Comparison of ENCODE assay signal across 13 cellular contexts in the genomic region with DNA sequence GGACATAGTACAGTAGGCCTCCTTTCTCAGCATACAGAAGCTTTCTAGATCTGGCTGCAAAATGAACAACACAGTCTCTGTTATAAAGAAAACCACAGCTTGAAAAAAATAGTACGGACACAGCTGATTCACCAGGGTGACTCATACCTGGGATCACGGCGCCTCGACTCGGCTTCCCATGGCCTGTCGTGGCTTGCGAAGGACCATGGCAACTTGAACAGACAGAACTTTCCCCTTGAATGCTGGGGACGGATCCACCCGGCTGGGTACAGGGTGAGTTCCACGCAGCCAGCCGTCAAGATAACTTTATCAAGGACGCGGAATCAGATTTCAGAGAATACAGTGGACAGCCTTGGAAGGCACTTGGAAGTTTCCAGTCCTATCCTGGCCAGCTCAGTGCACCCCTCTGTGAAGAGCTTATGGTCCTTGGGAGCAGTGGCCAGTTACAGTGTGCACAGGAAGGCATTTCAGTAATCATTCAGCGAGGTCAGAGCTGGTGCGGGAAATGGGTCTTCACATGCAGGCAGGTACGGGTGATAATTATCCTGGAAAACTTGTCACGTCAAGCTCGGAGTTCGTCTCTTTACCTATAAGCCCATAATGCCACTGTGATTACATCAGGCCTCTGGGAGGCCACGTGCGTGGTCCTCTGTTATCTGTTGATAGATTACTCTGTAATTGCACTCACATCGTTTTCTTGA. TPM values are rescaled to one million over a fixed set of nuclear protein-coding genes. Genes with fewer than 3 reads are reported as not detected.
DNase-seq lines count a peak whose midpoint lies in the region; ATAC-seq and TF ChIP-seq lines count a peak whose summit lies in the region.
"Had no signal": no experiment of that assay in that cellular context is flagged by ENCODE, and none has a peak within 500 bp of the region (broad histone marks: within the 10 kb centered on the region; RNA-seq: fewer than 3 reads in every experiment).

No MANE protein-coding gene starts in this region.

- H3K27me3 ChIP-seq in MG63 = no peaks in the 10 kb centered on the region

- DNase-seq in AG09319 (ENCODE audit: extremely low read depth, low read depth) (peak; percentile 10), MG63 (peak; percentile 73), astrocyte of the spinal cord (ENCODE audit: low read depth, low spot score) (peak; percentile 93), lower leg skin (ENCODE audit: low spot score in 2 of 2) (peak; percentile 78 to 88), NCI-H2171 (lab: John Stamatoyannopoulos, UW) (no peak), activated T-cell treated with anti-CD3 and anti-CD28 coated beads for 4 hours (no peak), GM20000 (ENCODE audit: low spot score) (no peak)
- DNase-seq: activated CD8-positive, alpha-beta memory T cell treated with anti-CD3 and anti-CD28 coated beads for 24 hours; COR-L47; Karpas-422; small intestine had no signal

- TF ChIP-seq CTCF in AG09319 (IDR thresholded peaks at IDR 0.05; ENCODE audit: low read depth, low read length) (no peak), astrocyte of the spinal cord (IDR thresholded peaks at IDR 0.05; ENCODE audit: low read depth, low read length) (peak; percentile 20), lower leg skin (IDR thresholded peaks at IDR 0.05) (no peak), GM20000 (IDR thresholded peaks at IDR 0.05; ENCODE audit: extremely low read depth, missing control alignments) (no peak)

- H3K9me3 ChIP-seq in MG63 = no peaks in the 10 kb centered on the region

- in situ Hi-C loops in astrocyte of the spinal cord (cut with HindIII; ENCODE audit: low sequenced_read_pairs) = no loop called here

- intact Hi-C loops in lower leg skin (cut with DNase I; ENCODE audit: low total_unique reads) = no loop called here

- no peaks in the 10 kb centered on the region for H3K36me3 ChIP-seq in MG63

- TF ChIP-seq POLR2A in lower leg skin (IDR thresholded peaks at IDR 0.05) = no peak

- WGBS in lower leg skin, 2 donors = 52 to 68% methylated on average over 22 of the region's 22 CpGs

- ATAC-seq in HG03159 (IDR thresholded peaks at IDR 0.05; ENCODE audit: unreplicated experiment) = no peak

- H3K4me3 ChIP-seq in MG63 (no peak overlapping the region), astrocyte of the spinal cord (ENCODE audit: low read depth, low read length) (no peak overlapping the region), lower leg skin (ENCODE audit: low read depth, poor library complexity, severe bottlenecking) (no peak overlapping the region)
- H3K4me3 ChIP-seq: PC-9 had no signal

RNA-seq across cellular contexts. Expression of gene MAF, which starts 57.9 kb away (rescaled TPM):
- not detected in 2 replicates for total RNA-seq in MG63 (2014; rRNA removed; shearing (Covaris generic); ENCODE audit: low replicate concordance)
- total RNA-seq in lower leg skin = 100 to 1,000 TPM in 3 of 4 donors, 10 to 100 TPM in 1; 72.4 to 205 (median 105) TPM
- total RNA-seq: PC-9 had no signal

Comparison
In these comparisons a context has a peak if more than half of its experiments do, and no peak if none do; other contexts are left out.
1. DNase-seq: peak in AG09319 (single experiment), MG63 (single experiment), astrocyte of the spinal cord (single experiment) and lower leg skin (2 of 2); none in NCI-H2171 (single experiment), activated T-cell treated with anti-CD3 and anti-CD28 coated beads for 4 hours (single experiment) and GM20000 (single experiment).
2. RNA of gene MAF, which starts 57.9 kb away (total RNA-seq): 72.4 to 205 TPM in lower leg skin; not detected in MG63; every median in the first group is over 10 times any median in the second.